Comparison of ENCODE assay signal across 9 cellular contexts in genomic region chr21:45975017-45975595, GRCh38. TPM values are rescaled to one million over a fixed set of nuclear protein-coding genes. Genes with fewer than 3 reads are reported as not detected.
A peak's percentile ranks its signal among the peaks of the same experiment; 100 is the strongest.
DNase-seq lines count a peak whose midpoint lies in the region; ATAC-seq, FAIRE-seq and TF ChIP-seq lines count a peak whose summit lies in the region.
"Had no signal": no experiment of that assay in that cellular context is flagged by ENCODE, and none has a peak within 500 bp of the region (broad histone marks: within the 10 kb centered on the region; RNA-seq: fewer than 3 reads in every experiment).

No MANE protein-coding gene starts in this region.

- H3K4me3 ChIP-seq in right lobe of liver = no peak overlapping the region
- H3K4me3 ChIP-seq in suprapubic skin = peak overlapping the region; percentile 49

- H3K4me1 Mint-ChIP-seq in central memory CD8-positive, alpha-beta T cell = peaks cover 16% of the 10 kb centered on the region

- H3K4me1 ChIP-seq in right lobe of liver (peaks cover 0 to 25% (median 5%) of the 10 kb centered on the region in 4 donors), suprapubic skin (peaks cover 70% of the 10 kb centered on the region)

- peaks cover 8% of the 10 kb centered on the region for H3K36me3 Mint-ChIP-seq in central memory CD8-positive, alpha-beta T cell (ENCODE audit: insufficient read depth)

- DNase-seq in HTR-8/SVneo (ENCODE audit: insufficient read length, low spot score) (no peak), right lobe of liver (peak in 2 of 3 donors; percentile 35 to 51), suprapubic skin (ENCODE audit: low spot score in 2 of 2) (peak; percentile 80 to 84)
- DNase-seq in central memory CD8-positive, alpha-beta T cell (ENCODE audit: low spot score in 2 of 2) = no peak
- no peak for DNase-seq in activated CD4-positive, alpha-beta T cell treated with anti-CD3 and anti-CD28 coated beads for 48 hours
- no peak for DNase-seq in activated CD4-positive, CD25-positive, alpha-beta regulatory T cell (lab: John Stamatoyannopoulos, UW)
- DNase-seq: NCI-H2029 treated with DMSO at 0.1 percent for 48 hours had no signal

- peaks cover 19% of the 10 kb centered on the region for H3K27me3 Mint-ChIP-seq in central memory CD8-positive, alpha-beta T cell

- no peak for TF ChIP-seq EP300 in suprapubic skin (IDR thresholded peaks at IDR 0.05)

- peak; percentile 4 for FAIRE-seq in HTR-8/SVneo (lab: Jason Lieb, UNC)

- no peaks in the 10 kb centered on the region for H3K9me3 Mint-ChIP-seq in central memory CD8-positive, alpha-beta T cell

- intact Hi-C loops in right lobe of liver (cut with DNase I) = no loop called here

- TF ChIP-seq CTCF in right lobe of liver (IDR thresholded peaks at IDR 0.05) (no peak), suprapubic skin (IDR thresholded peaks at IDR 0.05) (no peak)

- H3K27ac ChIP-seq in right lobe of liver (peak overlapping the region; percentile 42 to 72 (median 60)), suprapubic skin (peak overlapping the region; percentile 93)

- H3K27me3 ChIP-seq in right lobe of liver = peaks cover 0 to 10% of the 10 kb centered on the region in 2 donors
- peaks cover 6% of the 10 kb centered on the region for H3K27me3 ChIP-seq in suprapubic skin

- no peaks in the 10 kb centered on the region for H3K36me3 ChIP-seq in right lobe of liver
- H3K36me3 ChIP-seq in suprapubic skin = no peaks in the 10 kb centered on the region

- 14% methylated on average over 5 of the region's 30 CpGs for WGBS in right lobe of liver (ENCODE audit: insufficient coverage, low coverage, low lambda C conversion rate, missing lambda C conversion rate)
- 39% methylated on average over 13 of the region's 30 CpGs for WGBS in suprapubic skin

- H3K9me3 ChIP-seq in right lobe of liver (no peaks in the 10 kb centered on the region), suprapubic skin (no peaks in the 10 kb centered on the region)

- peak overlapping the region; percentile 81 for H3K4me3 Mint-ChIP-seq in central memory CD8-positive, alpha-beta T cell

- TF ChIP-seq POLR2A in right lobe of liver (IDR thresholded peaks at IDR 0.05) = no peak
- TF ChIP-seq POLR2A in suprapubic skin (IDR thresholded peaks at IDR 0.05) = peak in 1 of 2 donors; percentile 10

- no peak for ATAC-seq in central memory CD8-positive, alpha-beta T cell (replicated peaks; ENCODE audit: extremely low read depth, poor library complexity, severe bottlenecking)
- ATAC-seq in right lobe of liver (peak in 3 of 4 donors; percentile 2 to 16 (median 7)), HG02884 (IDR thresholded peaks at IDR 0.05; ENCODE audit: unreplicated experiment) (no peak), GM21786 (IDR thresholded peaks at IDR 0.05; ENCODE audit: unreplicated experiment) (no peak)

- H3K27ac Mint-ChIP-seq in central memory CD8-positive, alpha-beta T cell (ENCODE audit: low read depth) = peak overlapping the region; percentile 92

RNA-seq across cellular contexts. Expression of gene COL6A1, which starts 6.5 kb away (rescaled TPM):
- total RNA-seq in right lobe of liver (10 to 100 TPM; 28.2 to 79.9 (median 51.1) TPM), suprapubic skin (100 to 1,000 TPM; 105 to 123 (median 109) TPM)

Comparison
In these comparisons a context has a peak if more than half of its experiments do, and no peak if none do; other contexts are left out.
1. DNase-seq: peak in right lobe of liver (2 of 3) and suprapubic skin (2 of 2); none in HTR-8/SVneo (single experiment), central memory CD8-positive, alpha-beta T cell (0 of 2), activated CD4-positive, alpha-beta T cell treated with anti-CD3 and anti-CD28 coated beads for 48 hours (single experiment) and activated CD4-positive, CD25-positive, alpha-beta regulatory T cell (0 of 4).
2. ATAC-seq: peak in right lobe of liver (3 of 4); none in central memory CD8-positive, alpha-beta T cell (single experiment), HG02884 (single experiment) and GM21786 (single experiment).